18 cellular contexts compared by ENCODE assay signal in genomic region chr5:151812757-151813309, GRCh38. TPM values are rescaled to one million over a fixed set of nuclear protein-coding genes. Genes with fewer than 3 reads are reported as not detected.
DNase-seq lines count a peak whose midpoint lies in the region; ATAC-seq, FAIRE-seq and TF ChIP-seq lines count a peak whose summit lies in the region.
"Had no signal": no experiment of that assay in that cellular context is flagged by ENCODE, and none has a peak within 500 bp of the region (broad histone marks: within the 10 kb centered on the region; RNA-seq: fewer than 3 reads in every experiment).

No MANE protein-coding gene starts in this region.

- TF ChIP-seq RAD21 in HepG2 (CRISPR knock-in tag; IDR thresholded peaks at IDR 0.05) = no peak

- H3K79me2 ChIP-seq in HepG2 (ENCODE audit: insufficient read depth, low read length) = no peaks in the 10 kb centered on the region

- TF ChIP-seq EP300 in HepG2 (IDR thresholded peaks at IDR 0.05; ENCODE audit: low read depth in 2 of 2, low read length in 2 of 2) (no peak), HepG2 (CRISPR knock-in tag; IDR thresholded peaks at IDR 0.05; ENCODE audit: borderline replicate concordance) (no peak)

- POLR2A ChIA-PET in HepG2 (lab: Yijun Ruan, JAX) = no interaction called here

- H3K9ac ChIP-seq in HepG2 (ENCODE audit: insufficient read depth, low read depth, low read length) (no peak overlapping the region), subcutaneous abdominal adipose tissue (ENCODE audit: low read length in 5 of 5) (no peak overlapping the region)

- no peaks in the 10 kb centered on the region for H3K9me3 ChIP-seq in HepG2 (ENCODE audit: low read length)
- H3K9me3 ChIP-seq in right lobe of liver = no peaks in the 10 kb centered on the region
- no peaks in the 10 kb centered on the region for H3K9me3 ChIP-seq in heart left ventricle
- H3K9me3 ChIP-seq in subcutaneous abdominal adipose tissue (ENCODE audit: control insufficient read depth in 5 of 5, low read length in 5 of 5) = no peaks in the 10 kb centered on the region
- H3K9me3 ChIP-seq: Peyer's patch, thoracic aorta had no signal

- in situ Hi-C loops in HepG2 (cut with HindIII; ENCODE audit: extremely low pct_ligation_motif_present, low pct_unique_long_range_greater_than_20kb) = no loop called here

- no peak overlapping the region for H2AFZ ChIP-seq in HepG2 (ENCODE audit: low read length)

- DNase-seq in HepG2 (ENCODE audit: low spot score) = no peak
- no peak for DNase-seq in right lobe of liver
- peak; percentile 62 for DNase-seq in astrocyte of the hippocampus (ENCODE audit: low read depth, low spot score)
- DNase-seq in heart left ventricle = peak in 1 of 5 donors; percentile 11
- DNase-seq in NCI-H187 treated with DMSO at 0.1 percent for 48 hours (lab: John Stamatoyannopoulos, UW) = no peak
- no peak for DNase-seq in DMS153 treated with DMSO at 0.1 percent for 48 hours (lab: John Stamatoyannopoulos, UW; ENCODE audit: unreplicated experiment)
- no peak for DNase-seq in hippocampal formation (lab: John Stamatoyannopoulos, UW)
- DNase-seq: H7; kidney glomerular epithelial cell; NCI-H1092 treated with DMSO at 0.1 percent for 48 hours; NCI-H69; Peyer's patch; stimulated activated CD4-positive, alpha-beta T cell treated with anti-CD3 and anti-CD28 coated beads, Interleukin-4, amount 100 ng/mL, for 24 hours; stimulated activated CD8-positive, alpha-beta memory T cell treated with anti-CD3 and anti-CD28 coated beads, Interleukin-4, amount 100 ng/mL, for 48 hours had no signal

- TF ChIP-seq POLR2A in HepG2 (IDR thresholded peaks at IDR 0.05; ENCODE audit: insufficient read depth in 1 of 2, low read depth in 2 of 2, low read length in 2 of 2) (no peak), right lobe of liver (IDR thresholded peaks at IDR 0.05) (no peak), heart left ventricle (IDR thresholded peaks at IDR 0.05) (no peak)

- BruUV-seq in HepG2 (replicated peaks; lab: Mats Ljungman, UMichigan) = no TSS peak

- peak; percentile 19; the same call in 1 of the 3 replicates for ATAC-seq in HepG2
- no peak for ATAC-seq in right lobe of liver
- ATAC-seq in heart left ventricle = peak; percentile 80 to 90 (median 84)
- ATAC-seq: K562 had no signal

- TF ChIP-seq CTCF in HepG2 (CRISPR knock-in tag; IDR thresholded peaks at IDR 0.05) (no peak), right lobe of liver (IDR thresholded peaks at IDR 0.05) (no peak), heart left ventricle (IDR thresholded peaks at IDR 0.05) (no peak)

- FAIRE-seq in HepG2 (lab: Jason Lieb, UNC) = no peak
- FAIRE-seq: K562 had no signal

- no peaks in the 10 kb centered on the region; the same call in 1 of the 2 replicates for H4K20me1 ChIP-seq in HepG2 (ENCODE audit: insufficient read depth, low read length)

- no peaks in the 10 kb centered on the region for H3K27me3 ChIP-seq in HepG2 (ENCODE audit: control insufficient read depth in 1 of 2, insufficient read depth in 2 of 2, low read length in 2 of 2)
- H3K27me3 ChIP-seq in right lobe of liver = no peaks in the 10 kb centered on the region
- no peaks in the 10 kb centered on the region for H3K27me3 ChIP-seq in heart left ventricle
- H3K27me3 ChIP-seq in subcutaneous abdominal adipose tissue (ENCODE audit: control insufficient read depth in 5 of 5, insufficient read depth in 4 of 5, low read length in 5 of 5) = no peaks in the 10 kb centered on the region
- H3K27me3 ChIP-seq: Peyer's patch had no signal

- H3K4me1 ChIP-seq in HepG2 (ENCODE audit: insufficient read depth, low read length) = peaks cover 15% of the 10 kb centered on the region
- no peaks in the 10 kb centered on the region for H3K4me1 ChIP-seq in right lobe of liver
- H3K4me1 ChIP-seq in heart left ventricle = peaks cover 0 to 38% (median 15%) of the 10 kb centered on the region in 12 donors
- peaks cover 0 to 41% (median 22%) of the 10 kb centered on the region in 5 donors for H3K4me1 ChIP-seq in subcutaneous abdominal adipose tissue (ENCODE audit: control insufficient read depth in 5 of 5, insufficient read depth in 5 of 5, low read length in 5 of 5)
- H3K4me1 ChIP-seq: Peyer's patch had no signal

- CTCF ChIA-PET in HepG2 (lab: Yijun Ruan, JAX; ENCODE audit: low intra/inter-chr PET ratio, low total read pairs) = no interaction called here

- H3K36me3 ChIP-seq in HepG2 (replicated peaks in 1 of 2; ENCODE audit: control insufficient read depth in 1 of 2, insufficient read depth in 2 of 2, low read length in 2 of 2) (peaks cover 7 to 42% of the 10 kb centered on the region in 2 experiments), right lobe of liver (peaks cover 0 to 24% (median 1%) of the 10 kb centered on the region in 4 donors), heart left ventricle (peaks cover 0 to 55% (median 23%) of the 10 kb centered on the region in 9 donors), subcutaneous abdominal adipose tissue (ENCODE audit: control insufficient read depth in 5 of 5, insufficient read depth in 5 of 5, low read length in 5 of 5) (peaks cover 13 to 35% (median 15%) of the 10 kb centered on the region in 5 donors)
- H3K36me3 ChIP-seq: thoracic aorta had no signal

- intact Hi-C loops in HepG2 (cut with micrococcal nuclease; ENCODE audit: unreplicated experiment) (no loop called here), right lobe of liver (cut with DNase I) (no loop called here), heart left ventricle (cut with DNase I) (loop anchor here in 1 of 10 donors (5.0 kb wide), 1 partner anchor 41 kb away; the partner anchor contains the start of gene G3BP1)

- WGBS in HepG2 (ENCODE audit: low lambda C conversion rate) = 100% methylated on average over 2 of the region's 2 CpGs
- 74% methylated on average over 2 of the region's 2 CpGs for WGBS in right lobe of liver (ENCODE audit: insufficient coverage, low coverage, low lambda C conversion rate, missing lambda C conversion rate)
- 36 to 52% (median 46%) methylated on average over 2 of the region's 2 CpGs for WGBS in heart left ventricle, 4 donors

- no peak overlapping the region for H3K27ac ChIP-seq in HepG2 (ENCODE audit: extremely low read length, insufficient read depth, low read length)
- H3K27ac ChIP-seq in right lobe of liver = no peak overlapping the region
- peak overlapping the region in 9 of 12 donors; percentile 2 to 62 (median 52) for H3K27ac ChIP-seq in heart left ventricle
- H3K27ac ChIP-seq in subcutaneous abdominal adipose tissue (ENCODE audit: low read depth, low read length) = peak overlapping the region; percentile 61
- H3K27ac ChIP-seq: epithelial cell of prostate, Peyer's patch, thoracic aorta had no signal

- no peak overlapping the region for H3K4me3 ChIP-seq in HepG2 (replicated peaks in 1 of 3; ENCODE audit: insufficient read depth in 1 of 3, low read depth in 2 of 3, low read length in 3 of 3)
- H3K4me3 ChIP-seq in right lobe of liver = no peak overlapping the region
- no peak overlapping the region for H3K4me3 ChIP-seq in heart left ventricle
- H3K4me3 ChIP-seq in subcutaneous abdominal adipose tissue (ENCODE audit: low read depth in 1 of 5, low read length in 5 of 5) = no peak overlapping the region
- H3K4me3 ChIP-seq: K562, Peyer's patch, thoracic aorta had no signal

- no peak overlapping the region for H3K4me2 ChIP-seq in HepG2 (ENCODE audit: low read depth, low read length)

RNA-seq across cellular contexts. Expression of gene G3BP1, which starts 41.1 kb away (rescaled TPM):
- total RNA-seq in HepG2 (2016; rRNA removed; fragmentation: Illumina TruSeq; extraction: Trizol) = 320 and 517 TPM in 2 replicates
- 41.5 and 44.3 TPM in 2 replicates for total RNA-seq in HepG2 (2016; cell fraction: cytosol; rRNA removed; fragmentation: Illumina TruSeq; extraction: Trizol; ENCODE audit: low read depth)
- 318 and 499 TPM in 2 replicates for total RNA-seq in HepG2 (2016; cell fraction: insoluble cytoplasmic fraction; rRNA removed; fragmentation: Illumina TruSeq; extraction: Trizol)
- 78.5 and 90.0 TPM in 2 replicates for total RNA-seq in HepG2 (2016; cell fraction: membrane; rRNA removed; fragmentation: Illumina TruSeq; extraction: Trizol)
- 169 and 180 TPM in 2 replicates for total RNA-seq in HepG2 (2016; cell fraction: nucleus; rRNA removed; fragmentation: Illumina TruSeq; extraction: Trizol)
- polyA plus RNA-seq in HepG2 (2011; rRNA removed) = 36.7 and 36.8 TPM in 2 replicates
- 19.1 and 29.1 TPM in 2 replicates for polyA plus RNA-seq in HepG2 (2011; cell fraction: cytosol; rRNA removed)
- 21.7 and 24.8 TPM in 2 replicates for polyA plus RNA-seq in HepG2 (2011; cell fraction: nucleus; rRNA removed)
- polyA plus RNA-seq in HepG2 (2012) = 69.1 and 93.9 TPM in 2 replicates
- 10.9 and 11.4 TPM in 2 replicates for polyA plus RNA-seq in HepG2 (2016; cell fraction: cytosol; fragmentation: Illumina TruSeq; extraction: Trizol; ENCODE audit: low read depth)
- 267 and 318 TPM in 2 replicates for polyA plus RNA-seq in HepG2 (2016; cell fraction: insoluble cytoplasmic fraction; fragmentation: Illumina TruSeq; extraction: Trizol; ENCODE audit: low read depth)
- polyA plus RNA-seq in HepG2 (2016; cell fraction: membrane; fragmentation: Illumina TruSeq; extraction: Trizol; ENCODE audit: low read depth) = 32.9 and 35.3 TPM in 2 replicates
- polyA plus RNA-seq in HepG2 (2016; cell fraction: nucleus; fragmentation: Illumina TruSeq; extraction: Trizol; ENCODE audit: insufficient read depth, low read depth) = 110 and 112 TPM in 2 replicates
- polyA minus RNA-seq in HepG2 (2011; rRNA and poly(A)+ RNA removed; ENCODE audit: low replicate concordance) = 119 and 313 TPM in 2 replicates
- polyA minus RNA-seq in HepG2 (2011; cell fraction: cytosol; rRNA and poly(A)+ RNA removed) = 75.4 and 95.6 TPM in 2 replicates
- 143 and 162 TPM in 2 replicates for polyA minus RNA-seq in HepG2 (2011; cell fraction: nucleus; rRNA and poly(A)+ RNA removed)
- 100 to 1,000 TPM in 2 of 6 experiments, 10 to 100 TPM in 4; 63.9 to 107 (median 94.5) TPM for total RNA-seq in right lobe of liver
- 100 to 1,000 TPM in 4 of 9 donors, 10 to 100 TPM in 5; 64.5 to 133 (median 98.1) TPM for total RNA-seq in heart left ventricle
- 10 to 100 TPM; 12.7 to 29.0 TPM for polyA plus RNA-seq in heart left ventricle

RNA-seq across cellular contexts. Expression of gene ATOX1, which starts 54.4 kb away (rescaled TPM):
- total RNA-seq in HepG2 (2016; rRNA removed; fragmentation: Illumina TruSeq; extraction: Trizol) (124 and 146 TPM in 2 replicates), right lobe of liver (100 to 1,000 TPM in 3 of 6 experiments, 10 to 100 TPM in 3; 83.1 to 177 (median 96.7) TPM), heart left ventricle (100 to 1,000 TPM in 1 of 9 donors, 10 to 100 TPM in 8; 52.1 to 149 (median 66.5) TPM)
- 55.4 and 83.7 TPM in 2 replicates for total RNA-seq in HepG2 (2016; cell fraction: cytosol; rRNA removed; fragmentation: Illumina TruSeq; extraction: Trizol; ENCODE audit: low read depth)
- 123 and 144 TPM in 2 replicates for total RNA-seq in HepG2 (2016; cell fraction: insoluble cytoplasmic fraction; rRNA removed; fragmentation: Illumina TruSeq; extraction: Trizol)
- 93.5 and 124 TPM in 2 replicates for total RNA-seq in HepG2 (2016; cell fraction: membrane; rRNA removed; fragmentation: Illumina TruSeq; extraction: Trizol)
- 49.1 and 52.7 TPM in 2 replicates for total RNA-seq in HepG2 (2016; cell fraction: nucleus; rRNA removed; fragmentation: Illumina TruSeq; extraction: Trizol)
- polyA plus RNA-seq in HepG2 (2011; rRNA removed) (62.4 and 62.5 TPM in 2 replicates), heart left ventricle (100 to 1,000 TPM in 1 of 2 donors, 10 to 100 TPM in 1; 92.0 to 102 TPM)
- polyA plus RNA-seq in HepG2 (2011; cell fraction: cytosol; rRNA removed) = 113 and 180 TPM in 2 replicates
- polyA plus RNA-seq in HepG2 (2011; cell fraction: nucleus; rRNA removed) = 35.5 and 39.6 TPM in 2 replicates
- polyA plus RNA-seq in HepG2 (2012) = 92.4 and 93.3 TPM in 2 replicates
- polyA plus RNA-seq in HepG2 (2016; cell fraction: cytosol; fragmentation: Illumina TruSeq; extraction: Trizol; ENCODE audit: low read depth) = 97.4 and 143 TPM in 2 replicates
- polyA plus RNA-seq in HepG2 (2016; cell fraction: insoluble cytoplasmic fraction; fragmentation: Illumina TruSeq; extraction: Trizol; ENCODE audit: low read depth) = 209 and 219 TPM in 2 replicates
- 131 and 173 TPM in 2 replicates for polyA plus RNA-seq in HepG2 (2016; cell fraction: membrane; fragmentation: Illumina TruSeq; extraction: Trizol; ENCODE audit: low read depth)
- 113 and 116 TPM in 2 replicates for polyA plus RNA-seq in HepG2 (2016; cell fraction: nucleus; fragmentation: Illumina TruSeq; extraction: Trizol; ENCODE audit: insufficient read depth, low read depth)
- 66.0 and 83.2 TPM in 2 replicates for polyA minus RNA-seq in HepG2 (2011; rRNA and poly(A)+ RNA removed; ENCODE audit: low replicate concordance)
- 18.4 and 25.2 TPM in 2 replicates for polyA minus RNA-seq in HepG2 (2011; cell fraction: cytosol; rRNA and poly(A)+ RNA removed)
- 18.3 and 24.2 TPM in 2 replicates for polyA minus RNA-seq in HepG2 (2011; cell fraction: nucleus; rRNA and poly(A)+ RNA removed)

Comparison
In these comparisons a context has a peak if more than half of its experiments do, and no peak if none do; other contexts are left out.
1. ATAC-seq: peak in HepG2 (single experiment) and heart left ventricle (4 of 4); none in right lobe of liver (0 of 4).
2. H3K27ac ChIP-seq: peak in heart left ventricle (9 of 12) and subcutaneous abdominal adipose tissue (single experiment); none in HepG2 (single experiment) and right lobe of liver (0 of 3).